ENCODE assay signal across 8 cellular contexts in the genomic region with DNA sequence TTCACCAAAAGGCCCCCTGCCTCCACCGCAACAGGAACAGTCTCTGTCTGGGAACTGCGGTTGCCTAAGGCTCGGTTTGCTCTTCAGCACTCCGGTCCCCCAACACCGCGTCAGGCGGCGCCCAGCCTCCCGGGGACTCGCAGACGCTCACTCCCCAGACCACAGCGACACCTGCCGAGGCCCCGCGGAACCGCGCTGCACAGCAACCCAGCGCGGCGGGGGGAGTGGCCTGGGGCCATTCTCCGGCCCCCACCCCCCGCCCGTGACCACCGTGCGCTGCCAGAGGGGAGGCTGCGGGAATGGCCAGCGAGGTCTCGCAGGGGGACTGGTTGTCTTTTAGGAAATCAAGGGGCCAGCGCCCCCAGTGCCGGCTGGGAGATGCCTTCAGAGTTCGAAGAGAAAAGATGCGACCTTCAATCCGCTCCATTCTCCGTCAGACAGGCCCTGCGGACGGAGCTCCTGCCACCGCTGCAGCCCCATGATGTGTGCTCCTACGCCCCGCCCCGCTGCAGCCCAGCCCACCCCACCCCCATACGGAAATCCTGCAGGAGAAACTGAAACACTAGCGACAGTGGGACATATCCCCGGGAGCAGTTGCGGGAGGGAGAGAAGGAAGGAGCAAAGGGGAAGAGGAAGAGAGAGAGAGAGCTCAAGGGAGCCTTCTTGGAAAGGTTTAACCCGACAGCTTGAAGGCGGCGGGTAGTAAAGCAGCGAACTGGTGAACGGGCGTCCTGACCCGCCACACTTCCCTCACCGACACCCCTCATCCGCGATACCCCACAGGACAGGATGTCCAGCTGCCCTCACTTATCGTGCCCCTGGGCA.
DNase-seq lines count a peak whose midpoint lies in the region; ATAC-seq and TF ChIP-seq lines count a peak whose summit lies in the region.

No MANE protein-coding gene starts in this region.

- H3K36me3 ChIP-seq in body of pancreas (replicated peaks in 1 of 2; ENCODE audit: insufficient read depth in 1 of 2, low read depth in 2 of 2): no peaks in the 10 kb centered on the region
- H3K36me3 ChIP-seq in gastrocnemius medialis: no peaks in the 10 kb centered on the region

- no peaks in the 10 kb centered on the region for H3K9me3 ChIP-seq in body of pancreas
- no peaks in the 10 kb centered on the region for H3K9me3 ChIP-seq in gastrocnemius medialis

- peak; percentile 38 to 79 (median 78) for TF ChIP-seq POLR2A in body of pancreas (IDR thresholded peaks at IDR 0.05)
- TF ChIP-seq POLR2A in gastrocnemius medialis (IDR thresholded peaks at IDR 0.05): peak in 1 of 2 donors; percentile 5

- intact Hi-C loops in body of pancreas (cut with DNase I): no loop called here
- intact Hi-C loops in gastrocnemius medialis (cut with DNase I; ENCODE audit: low total_unique reads): no loop called here

- peak; percentile 96 for TF ChIP-seq CTCF in GM13976 (IDR thresholded peaks at IDR 0.05; ENCODE audit: borderline replicate concordance, control extremely low read depth, extremely low read depth, insufficient read depth, missing control alignments)
- peak; percentile 92 to 98 (median 95) for TF ChIP-seq CTCF in body of pancreas (IDR thresholded peaks at IDR 0.05)
- TF ChIP-seq CTCF in gastrocnemius medialis (IDR thresholded peaks at IDR 0.05 in 4 of 5, conservative IDR thresholded peaks at IDR 0.05 in 1 of 5): peak; percentile 67 to 94 (median 82)

- peak; percentile 96 for ATAC-seq in HG02870 (IDR thresholded peaks at IDR 0.05; ENCODE audit: unreplicated experiment)
- ATAC-seq in body of pancreas: peak; percentile 95
- peak; percentile 91 for ATAC-seq in gastrocnemius medialis

- peaks cover 13% of the 10 kb centered on the region for H3K4me1 ChIP-seq in body of pancreas
- H3K4me1 ChIP-seq in gastrocnemius medialis: peaks cover 0 to 4% of the 10 kb centered on the region in 2 donors

- H3K27me3 ChIP-seq in body of pancreas (no peaks in the 10 kb centered on the region), gastrocnemius medialis (peaks cover 6 to 10% (median 9%) of the 10 kb centered on the region in 3 donors)

- H3K27ac ChIP-seq in body of pancreas (peak overlapping the region; percentile 80 to 90 (median 84)), gastrocnemius medialis (peak overlapping the region; percentile 33 to 69 (median 66))

- in situ Hi-C loops in GM13976 (cut with MboI; ENCODE audit: low sequenced_read_pairs, unreplicated experiment) (no loop called here), gastrocnemius medialis (cut with MboI; ENCODE audit: low sequenced_read_pairs in 4 of 4) (no loop called here)

- H3K4me3 ChIP-seq in body of pancreas: peak overlapping the region; percentile 31 to 38
- peak overlapping the region; percentile 65 for H3K4me3 ChIP-seq in iPS-11a (ENCODE audit: low read depth, low read length)
- H3K4me3 ChIP-seq in gastrocnemius medialis: peak overlapping the region; percentile 52 to 90 (median 66)

- peak; percentile 92 for DNase-seq in GM13976 (ENCODE audit: low spot score)
- peak; percentile 84 for DNase-seq in NCI-H146 treated with DMSO at 0.1 percent for 48 hours (lab: John Stamatoyannopoulos, UW; ENCODE audit: unreplicated experiment)
- DNase-seq in T1000 (lab: John Stamatoyannopoulos, UW): peak; percentile 86
- peak; percentile 88 to 89 (median 88) for DNase-seq in body of pancreas
- peak; percentile 52 to 53 for DNase-seq in gastrocnemius medialis
- DNase-seq in NK-92 (lab: John Stamatoyannopoulos, UW; ENCODE audit: unreplicated experiment): no peak

- 0% methylated on average over 27 to 55 of the region's 55 CpGs for WGBS in body of pancreas, 2 donors
